Comparison of ENCODE assay signal across 8 cellular contexts in the genomic region with DNA sequence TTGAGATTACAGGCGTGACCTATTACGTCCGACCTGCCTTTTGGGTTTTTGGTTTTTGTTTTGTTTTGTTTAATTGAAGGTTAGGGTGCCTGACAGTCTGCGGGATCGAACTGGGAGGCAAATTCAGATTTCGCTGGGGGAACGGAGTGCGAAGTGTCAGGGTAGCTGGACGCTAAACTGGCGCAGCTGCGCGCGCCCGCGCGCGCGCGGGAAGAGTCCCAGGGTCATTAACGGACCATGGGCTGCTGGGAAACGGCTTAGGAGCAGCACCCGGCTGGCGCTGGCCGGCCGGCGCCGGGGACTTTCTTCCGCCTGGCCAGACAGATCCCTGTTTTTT. TPM values are rescaled to one million over a fixed set of nuclear protein-coding genes. Genes with fewer than 3 reads are reported as not detected.
A peak's percentile ranks its signal among the peaks of the same experiment; 100 is the strongest.
DNase-seq lines count a peak whose midpoint lies in the region; TF ChIP-seq lines count a peak whose summit lies in the region.

No MANE protein-coding gene starts in this region.

- peaks cover 2% of the 10 kb centered on the region; the same call in 1 of the 2 replicates for H3K27me3 Mint-ChIP-seq in H9 (ENCODE audit: low read depth)

- H3K27ac Mint-ChIP-seq in H9: peak overlapping the region; percentile 100

- H3T11ph ChIP-seq in H9 (ENCODE audit: low read length): no peak overlapping the region

- H3K4me1 Mint-ChIP-seq in H9: peaks cover 23 to 31% of the 10 kb centered on the region in 2 experiments

- H3K4me3 Mint-ChIP-seq in H9: peak overlapping the region; percentile 98 to 100

- H3K18ac ChIP-seq in H9 (ENCODE audit: insufficient read length, low read depth, low read length): no peak overlapping the region

- TF ChIP-seq CTCF in H9 (conservative IDR thresholded peaks at IDR 0.05) (no peak), coronary artery (IDR thresholded peaks at IDR 0.05) (no peak)

- H2BK120ac ChIP-seq in H9 (ENCODE audit: low read depth, low read length, poor library complexity, severe bottlenecking): no peak overlapping the region

- H4K8ac ChIP-seq in H9 (replicated peaks; ENCODE audit: insufficient read length, low read depth, low read length): no peak overlapping the region

- H3K27me3 ChIP-seq in H9 (ENCODE audit: insufficient read depth, low read length): no peaks in the 10 kb centered on the region

- H2AK5ac ChIP-seq in H9 (ENCODE audit: insufficient read length, low read length): no peak overlapping the region

- H4K91ac ChIP-seq in H9 (ENCODE audit: insufficient read length, low read depth, low read length): no peak overlapping the region

- H4K5ac ChIP-seq in H9 (ENCODE audit: insufficient read length, low read depth, low read length): no peak overlapping the region

- H3K9ac ChIP-seq in H9 (ENCODE audit: extremely low read depth, insufficient read length, low read length): peak overlapping the region; percentile 93

- peak overlapping the region; percentile 57 for H3K27ac ChIP-seq in H9 (ENCODE audit: insufficient read length, low read depth, low read length)
- H3K27ac ChIP-seq in coronary artery: peak overlapping the region; percentile 89 to 96

- peak; percentile 86 for DNase-seq in DMS 273 treated with DMSO at 0.1 percent for 48 hours (lab: John Stamatoyannopoulos, UW)
- peak; percentile 86 for DNase-seq in H9
- DNase-seq in NCI-H187 (lab: John Stamatoyannopoulos, UW): peak; percentile 83 to 94
- DNase-seq in T-helper 2 cell: peak in 4 of 5 experiments; percentile 23 to 81 (median 51)
- peak; percentile 92 for DNase-seq in coronary artery (ENCODE audit: low spot score)
- DNase-seq in left kidney (ENCODE audit: low read depth, low spot score): peak; percentile 96
- peak; percentile 50 to 65 for DNase-seq in stimulated activated CD4-positive, alpha-beta T cell treated with anti-CD3 and anti-CD28 coated beads, Interleukin-4, amount 100 ng/mL, for 4 hours
- DNase-seq in DMS114 treated with DMSO at 0.1 percent for 48 hours (lab: John Stamatoyannopoulos, UW; ENCODE audit: unreplicated experiment): no peak

- no peak overlapping the region for H3K4ac ChIP-seq in H9 (ENCODE audit: low read depth, low read length)

- no peak overlapping the region for H2BK12ac ChIP-seq in H9 (ENCODE audit: insufficient read length, low read depth, low read length)

- peaks cover 25% of the 10 kb centered on the region; the same call in 1 of the 2 replicates for H3K79me2 ChIP-seq in H9 (ENCODE audit: insufficient read depth, low read length)

- H3K9me3 ChIP-seq in H9 (ENCODE audit: control insufficient read depth, low read depth, low read length): no peaks in the 10 kb centered on the region

- peak overlapping the region; percentile 83 for H3K4me3 ChIP-seq in coronary artery

- no peak overlapping the region for H2BK5ac ChIP-seq in H9 (ENCODE audit: insufficient read length, low read length)

- no peak overlapping the region for H2AFZ ChIP-seq in H9 (ENCODE audit: low read length)

- H3K9me3 Mint-ChIP-seq in H9: peaks cover 0 to 6% of the 10 kb centered on the region in 2 experiments; a peak in 2 of 5 replicates

- no peak overlapping the region for H3K56ac ChIP-seq in H9 (ENCODE audit: insufficient read length, low read depth, low read length)

- peak overlapping the region; percentile 90 for H3K4me2 ChIP-seq in H9 (ENCODE audit: insufficient read depth, insufficient read length, low read length)

- H3K36me3 Mint-ChIP-seq in H9 (ENCODE audit: insufficient read depth in 1 of 3, low read depth in 3 of 3): peaks cover 43 to 44% (median 44%) of the 10 kb centered on the region in 3 experiments

- no peak overlapping the region for H2BK20ac ChIP-seq in H9 (ENCODE audit: low read depth, low read length, poor library complexity, severe bottlenecking)

- H3K23ac ChIP-seq in H9 (ENCODE audit: insufficient read length, low read depth, low read length): no peak overlapping the region

- no peak overlapping the region; the same call in 1 of the 2 replicates for H3K14ac ChIP-seq in H9 (ENCODE audit: insufficient read depth, low read length)

- no peaks in the 10 kb centered on the region for H3K4me1 ChIP-seq in H9 (ENCODE audit: insufficient read depth, low read length)

- H3K23me2 ChIP-seq in H9 (ENCODE audit: insufficient read length, low read depth, low read length, poor library complexity, severe bottlenecking): peaks cover 35% of the 10 kb centered on the region

- no CpG with 5 or more reads among the region's 28 CpGs for WGBS in H9 (ENCODE audit: extremely low coverage, insufficient read length, low lambda C conversion rate)

- no peak overlapping the region for H2BK15ac ChIP-seq in H9 (ENCODE audit: low read depth, low read length)

- H3K79me1 ChIP-seq in H9 (ENCODE audit: insufficient read depth, low read depth, low read length, poor library complexity, severe bottlenecking): peaks cover 3% of the 10 kb centered on the region

- no peaks in the 10 kb centered on the region for H4K20me1 ChIP-seq in H9 (ENCODE audit: control insufficient read depth, insufficient read depth, insufficient read length)

RNA-seq across cellular contexts. Expression of a gene that starts 6.8 kb away (rescaled TPM):
- 85.1 and 90.5 TPM in 2 replicates for total RNA-seq in H9 (2021)

RNA-seq across cellular contexts. Expression of a gene that starts 19.0 kb away (rescaled TPM):
- total RNA-seq in H9 (2021): 51.2 and 51.7 TPM in 2 replicates

RNA-seq across cellular contexts. Expression of a gene that starts 19.3 kb away (rescaled TPM):
- 1.6 and 2.5 TPM in 2 replicates for total RNA-seq in H9 (2021)

RNA-seq across cellular contexts. Expression of a gene that starts 27.6 kb away (rescaled TPM):
- 114 and 123 TPM in 2 replicates for total RNA-seq in H9 (2021)

RNA-seq across cellular contexts. Expression of a gene that starts 28.3 kb away (rescaled TPM):
- total RNA-seq in H9 (2021): 35.1 and 36.2 TPM in 2 replicates
